In the genomic region with DNA sequence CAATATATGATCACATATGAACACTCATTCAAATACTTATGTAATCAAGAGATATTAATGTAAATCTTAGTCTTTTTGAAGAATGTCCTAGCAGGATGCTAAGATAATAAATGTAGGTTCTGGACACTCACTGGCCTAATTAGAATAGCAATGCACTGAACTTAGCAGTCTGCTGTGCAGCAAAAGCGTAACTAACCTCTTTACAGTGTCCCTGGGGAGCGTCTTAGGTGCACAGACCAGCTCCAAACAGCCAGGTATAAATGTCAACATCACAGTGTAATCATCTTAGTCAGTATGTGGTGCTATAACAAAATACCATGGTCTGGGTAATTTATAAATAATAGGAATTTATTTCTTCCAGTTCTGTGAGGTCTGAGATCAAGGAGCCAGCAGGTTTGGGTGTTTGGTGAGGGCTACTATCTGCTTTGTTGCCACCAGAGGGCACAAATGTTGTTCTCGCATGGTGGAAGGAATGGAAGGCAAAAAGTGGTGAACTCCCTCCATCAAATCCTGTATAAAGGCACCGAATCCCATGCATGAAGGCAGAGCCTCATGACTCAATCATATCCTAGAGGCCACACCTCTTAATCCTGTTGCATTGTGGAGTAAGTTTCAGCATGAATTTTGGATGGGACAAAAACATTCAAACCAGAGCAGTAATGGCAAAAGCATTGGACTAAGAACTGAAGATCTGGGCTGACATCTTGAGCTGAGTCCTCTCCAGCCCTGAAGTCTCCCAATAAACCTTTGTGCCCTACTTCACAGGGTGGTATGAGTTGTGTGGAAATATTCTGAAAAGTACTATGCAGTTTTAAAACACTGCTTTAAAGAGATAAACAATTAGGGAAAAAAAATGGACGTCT, we compare ENCODE assay signal across 9 cellular contexts. TPM values are rescaled to one million over a fixed set of nuclear protein-coding genes. Genes with fewer than 3 reads are reported as not detected.
DNase-seq lines count a peak whose midpoint lies in the region; ATAC-seq and TF ChIP-seq lines count a peak whose summit lies in the region.
"Had no signal": no experiment of that assay in that cellular context is flagged by ENCODE, and none has a peak within 500 bp of the region (broad histone marks: within the 10 kb centered on the region; RNA-seq: fewer than 3 reads in every experiment).

No MANE protein-coding gene starts in this region.

- no peaks in the 10 kb centered on the region for H3K4me1 Mint-ChIP-seq in endothelial cell (ENCODE audit: unreplicated experiment)
- no peaks in the 10 kb centered on the region for H3K4me1 Mint-ChIP-seq in activated T-helper 2 cell treated with anti-CD3 and anti-CD28 coated beads, Interferon-gamma antibody, Interleukin-2, Interleukin-4, amounts not matched to agents 10 μg/mL and 5 μg/mL and 100 μg/mL, durations not matched to agents 14 hours and 24 hours and 36 hours (ENCODE audit: low read depth)

- intact Hi-C loops in heart left ventricle (cut with DNase I), result no loop called here
- intact Hi-C loops in right cardiac atrium (cut with DNase I), result no loop called here
- intact Hi-C loops in upper lobe of right lung (cut with DNase I), result no loop called here
- intact Hi-C loops in tibial artery (cut with DNase I; ENCODE audit: low total_unique reads), result no loop called here
- intact Hi-C loops in activated T-helper 2 cell treated with anti-CD3 and anti-CD28 coated beads, Interferon-gamma antibody, Interleukin-2, Interleukin-4, amounts not matched to agents 10 μg/mL and 5 μg/mL and 100 μg/mL, durations not matched to agents 14 hours and 24 hours and 36 hours (cut with micrococcal nuclease), result no loop called here

- H3K36me3 ChIP-seq in heart left ventricle (peaks cover 0 to 35% (median 15%) of the 10 kb centered on the region in 9 donors), upper lobe of right lung (no peaks in the 10 kb centered on the region), tibial artery (peaks cover 0 to 11% (median 7%) of the 10 kb centered on the region in 3 donors)

- no peaks in the 10 kb centered on the region for H3K27me3 Mint-ChIP-seq in endothelial cell (ENCODE audit: unreplicated experiment)
- peaks cover 6% of the 10 kb centered on the region for H3K27me3 Mint-ChIP-seq in activated T-helper 2 cell treated with anti-CD3 and anti-CD28 coated beads, Interferon-gamma antibody, Interleukin-2, Interleukin-4, amounts not matched to agents 10 μg/mL and 5 μg/mL and 100 μg/mL, durations not matched to agents 14 hours and 24 hours and 36 hours (ENCODE audit: low read depth)
- H3K27me3 Mint-ChIP-seq: stimulated activated naive CD8-positive, alpha-beta T cell treated with anti-CD3 and anti-CD28 coated beads, Interleukin-15, Interleukin-2, amounts not matched to agents 100 ng/mL and 50 ng/mL, for 24 hours had no signal

- no peak for TF ChIP-seq POLR2A in heart left ventricle (IDR thresholded peaks at IDR 0.05)

- TF ChIP-seq CTCF in heart left ventricle (IDR thresholded peaks at IDR 0.05) (peak in 7 of 12 donors; percentile 11 to 33 (median 28)), endothelial cell (IDR thresholded peaks at IDR 0.05; ENCODE audit: unreplicated experiment) (peak; percentile 68), upper lobe of right lung (IDR thresholded peaks at IDR 0.05) (peak; percentile 42), tibial artery (IDR thresholded peaks at IDR 0.05) (no peak)

- H3K9me3 ChIP-seq in heart left ventricle (no peaks in the 10 kb centered on the region), right cardiac atrium (ENCODE audit: control insufficient read depth, low read length) (no peaks in the 10 kb centered on the region), upper lobe of right lung (no peaks in the 10 kb centered on the region), tibial artery (no peaks in the 10 kb centered on the region)

- H3K36me3 Mint-ChIP-seq in endothelial cell (ENCODE audit: low read depth, unreplicated experiment), result no peaks in the 10 kb centered on the region
- H3K36me3 Mint-ChIP-seq in activated T-helper 2 cell treated with anti-CD3 and anti-CD28 coated beads, Interferon-gamma antibody, Interleukin-2, Interleukin-4, amounts not matched to agents 10 μg/mL and 5 μg/mL and 100 μg/mL, durations not matched to agents 14 hours and 24 hours and 36 hours (ENCODE audit: low read depth), result no peaks in the 10 kb centered on the region

- 84 to 88% (median 86%) methylated on average over 5 of the region's 5 CpGs for WGBS in heart left ventricle, 4 donors
- WGBS in right cardiac atrium, result 79% methylated on average over 5 of the region's 5 CpGs

- no peak overlapping the region for H3K27ac ChIP-seq in heart left ventricle
- H3K27ac ChIP-seq in right cardiac atrium (ENCODE audit: low read length), result no peak overlapping the region
- H3K27ac ChIP-seq in upper lobe of right lung, result no peak overlapping the region
- no peak overlapping the region for H3K27ac ChIP-seq in tibial artery

- DNase-seq in heart left ventricle (no peak), right cardiac atrium (no peak), NCI-H748 (lab: John Stamatoyannopoulos, UW; ENCODE audit: unreplicated experiment) (peak; percentile 27), endothelial cell (ENCODE audit: low spot score) (peak; percentile 18), upper lobe of right lung (no peak), tibial artery (no peak)
- no peak for DNase-seq in activated T-helper 2 cell treated with anti-CD3 and anti-CD28 coated beads, Interferon-gamma antibody, Interleukin-2, Interleukin-4, amounts not matched to agents 10 μg/mL and 5 μg/mL and 100 μg/mL, durations not matched to agents 14 hours and 24 hours and 36 hours (ENCODE audit: low spot score)

- no peak overlapping the region for H3K4me3 ChIP-seq in heart left ventricle
- no peak overlapping the region for H3K4me3 ChIP-seq in right cardiac atrium (ENCODE audit: low read length)
- no peak overlapping the region for H3K4me3 ChIP-seq in upper lobe of right lung
- H3K4me3 ChIP-seq in tibial artery, result no peak overlapping the region

- H3K27me3 ChIP-seq in heart left ventricle (no peaks in the 10 kb centered on the region), right cardiac atrium (ENCODE audit: control insufficient read depth, insufficient read depth) (no peaks in the 10 kb centered on the region), upper lobe of right lung (no peaks in the 10 kb centered on the region), tibial artery (no peaks in the 10 kb centered on the region)

- H3K27ac Mint-ChIP-seq in endothelial cell (ENCODE audit: unreplicated experiment), result no peak overlapping the region
- H3K27ac Mint-ChIP-seq in activated T-helper 2 cell treated with anti-CD3 and anti-CD28 coated beads, Interferon-gamma antibody, Interleukin-2, Interleukin-4, amounts not matched to agents 10 μg/mL and 5 μg/mL and 100 μg/mL, durations not matched to agents 14 hours and 24 hours and 36 hours, result no peak overlapping the region
- H3K27ac Mint-ChIP-seq: stimulated activated naive CD8-positive, alpha-beta T cell treated with anti-CD3 and anti-CD28 coated beads, Interleukin-15, Interleukin-2, amounts not matched to agents 100 ng/mL and 50 ng/mL, for 24 hours had no signal

- H3K4me1 ChIP-seq in heart left ventricle, result no peaks in the 10 kb centered on the region
- H3K4me1 ChIP-seq in right cardiac atrium (ENCODE audit: control insufficient read depth, insufficient read depth, low read length), result no peaks in the 10 kb centered on the region
- no peaks in the 10 kb centered on the region for H3K4me1 ChIP-seq in upper lobe of right lung
- no peaks in the 10 kb centered on the region for H3K4me1 ChIP-seq in tibial artery

- no peak for ATAC-seq in heart left ventricle
- no peak for ATAC-seq in right cardiac atrium
- ATAC-seq in upper lobe of right lung, result peak; percentile 42
- no peak for ATAC-seq in HG03520 (IDR thresholded peaks at IDR 0.05; ENCODE audit: unreplicated experiment)

- no peaks in the 10 kb centered on the region for H3K9me3 Mint-ChIP-seq in endothelial cell (ENCODE audit: unreplicated experiment)
- no peaks in the 10 kb centered on the region for H3K9me3 Mint-ChIP-seq in activated T-helper 2 cell treated with anti-CD3 and anti-CD28 coated beads, Interferon-gamma antibody, Interleukin-2, Interleukin-4, amounts not matched to agents 10 μg/mL and 5 μg/mL and 100 μg/mL, durations not matched to agents 14 hours and 24 hours and 36 hours
- H3K9me3 Mint-ChIP-seq: stimulated activated naive CD8-positive, alpha-beta T cell treated with anti-CD3 and anti-CD28 coated beads, Interleukin-15, Interleukin-2, amounts not matched to agents 100 ng/mL and 50 ng/mL, for 24 hours had no signal

- H3K4me3 Mint-ChIP-seq in endothelial cell (ENCODE audit: unreplicated experiment), result no peak overlapping the region
- no peak overlapping the region for H3K4me3 Mint-ChIP-seq in activated T-helper 2 cell treated with anti-CD3 and anti-CD28 coated beads, Interferon-gamma antibody, Interleukin-2, Interleukin-4, amounts not matched to agents 10 μg/mL and 5 μg/mL and 100 μg/mL, durations not matched to agents 14 hours and 24 hours and 36 hours (ENCODE audit: low read depth)
- H3K4me3 Mint-ChIP-seq: stimulated activated naive CD8-positive, alpha-beta T cell treated with anti-CD3 and anti-CD28 coated beads, Interleukin-15, Interleukin-2, amounts not matched to agents 100 ng/mL and 50 ng/mL, for 24 hours had no signal

RNA-seq across cellular contexts. Expression of gene FOXO3, which starts 41.8 kb away (rescaled TPM):
- 10 to 100 TPM; 26.8 to 87.9 (median 38.7) TPM for total RNA-seq in heart left ventricle
- 10 to 100 TPM; 11.6 to 39.1 TPM for polyA plus RNA-seq in heart left ventricle
- total RNA-seq in right cardiac atrium, result 10 to 100 TPM; 33.2 to 50.0 (median 39.8) TPM
- 16.4 TPM for polyA plus RNA-seq in right cardiac atrium
- total RNA-seq in endothelial cell (ENCODE audit: unreplicated experiment), result 34.6 TPM
- total RNA-seq in upper lobe of right lung, result 73.6 TPM
- total RNA-seq in activated T-helper 2 cell treated with anti-CD3 and anti-CD28 coated beads, Interferon-gamma antibody, Interleukin-2, Interleukin-4, amounts not matched to agents 10 μg/mL and 5 μg/mL and 100 μg/mL, durations not matched to agents 14 hours and 24 hours and 36 hours, result 4.7 and 5.8 TPM in 2 replicates

Comparison
In these comparisons a context has a peak if more than half of its experiments do, and no peak if none do; other contexts are left out.
1. DNase-seq: peak in NCI-H748 (single experiment) and endothelial cell (single experiment); none in heart left ventricle (0 of 5), right cardiac atrium (0 of 3), upper lobe of right lung (single experiment), tibial artery (0 of 2) and activated T-helper 2 cell treated with anti-CD3 and anti-CD28 coated beads, Interferon-gamma antibody, Interleukin-2, Interleukin-4, amounts not matched to agents 10 μg/mL and 5 μg/mL and 100 μg/mL, durations not matched to agents 14 hours and 24 hours and 36 hours (single experiment).
2. CTCF ChIP-seq: peak in heart left ventricle (7 of 12), endothelial cell (single experiment) and upper lobe of right lung (single experiment); none in tibial artery (0 of 2).